ENCODE assay signal across 17 cellular contexts in the genomic region with DNA sequence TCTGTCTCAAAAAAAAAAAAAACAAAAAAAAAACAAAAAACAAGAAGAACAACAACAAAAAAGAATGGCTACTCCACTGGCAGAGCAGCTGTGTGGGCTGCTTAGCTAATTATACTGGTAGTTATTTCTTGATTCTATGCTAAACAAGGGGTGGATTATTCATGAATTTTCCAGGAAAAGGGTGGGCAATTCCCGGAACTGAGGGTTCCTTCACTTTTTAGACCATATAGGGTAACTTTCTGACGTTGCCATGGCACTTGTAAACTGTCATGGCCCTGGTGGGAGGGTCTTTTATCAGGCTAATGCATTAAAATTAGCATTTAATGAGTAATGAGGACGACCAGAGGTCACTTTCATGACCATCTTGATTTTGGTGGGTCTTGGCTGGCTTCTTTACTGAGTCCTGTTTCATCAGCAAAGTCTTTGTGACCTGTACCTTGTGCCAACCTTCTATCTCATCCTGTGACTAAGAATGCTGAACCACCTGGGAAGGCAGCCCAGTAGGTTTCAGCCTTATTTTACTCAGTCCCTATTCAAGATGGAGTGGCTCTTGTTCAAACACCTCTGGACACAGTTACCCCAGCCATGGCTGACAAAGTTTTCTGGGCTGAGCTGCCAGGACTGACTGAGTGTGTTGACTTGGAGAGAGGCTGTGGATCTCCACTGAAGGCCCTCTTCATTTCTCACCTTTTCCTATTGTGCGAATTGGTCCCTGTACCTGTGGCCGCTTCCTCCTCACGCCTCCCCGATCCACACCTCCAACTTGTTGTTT. TPM values are rescaled to one million over a fixed set of nuclear protein-coding genes. Genes with fewer than 3 reads are reported as not detected.
DNase-seq lines count a peak whose midpoint lies in the region; ATAC-seq and TF ChIP-seq lines count a peak whose summit lies in the region.
"Had no signal": no experiment of that assay in that cellular context is flagged by ENCODE, and none has a peak within 500 bp of the region (broad histone marks: within the 10 kb centered on the region; RNA-seq: fewer than 3 reads in every experiment).

No MANE protein-coding gene starts in this region.

- CTCF ChIA-PET in activated CD4-positive, alpha-beta memory T cell treated with anti-CD3 and anti-CD28 coated beads for 36 hours (lab: Charles Lee), result interaction anchor here (0.6 to 1.6 kb wide), 4 partner anchors 50 to 316 kb away, joined by 3 to 5 read pairs (median 3); no protein-coding TSS in a partner anchor
- CTCF ChIA-PET in activated CD4-positive, alpha-beta memory T cell treated with anti-CD3 and anti-CD28 coated beads, Interleukin-2, amount 10 ng/mL, durations not matched to agents 7 days and 5 days (lab: Charles Lee), result interaction anchor here (0.7 to 2.2 kb wide), 5 partner anchors 10 to 683 kb away, joined by 3 to 11 read pairs (median 5); no protein-coding TSS in a partner anchor

- ATAC-seq in GM21576 (IDR thresholded peaks at IDR 0.05; ENCODE audit: unreplicated experiment) (no peak), HG03025 (IDR thresholded peaks at IDR 0.05; ENCODE audit: low FRiP score, unreplicated experiment) (no peak)

- no peak overlapping the region for H3K4me3 Mint-ChIP-seq in activated CD4-positive, alpha-beta memory T cell treated with anti-CD3 and anti-CD28 coated beads for 36 hours
- H3K4me3 Mint-ChIP-seq in activated CD4-positive, alpha-beta memory T cell treated with anti-CD3 and anti-CD28 coated beads, Interleukin-2, amount 10 ng/mL, durations not matched to agents 7 days and 5 days, result no peak overlapping the region
- H3K4me3 Mint-ChIP-seq in endothelial cell (ENCODE audit: unreplicated experiment) (peak overlapping the region; percentile 27), progenitor cell of endocrine pancreas (ENCODE audit: low read depth) (peak overlapping the region; percentile 41)

- H3K4me1 Mint-ChIP-seq in activated CD4-positive, alpha-beta memory T cell treated with anti-CD3 and anti-CD28 coated beads for 36 hours (ENCODE audit: low read depth), result peaks cover 44% of the 10 kb centered on the region
- peaks cover 37% of the 10 kb centered on the region for H3K4me1 Mint-ChIP-seq in activated CD4-positive, alpha-beta memory T cell treated with anti-CD3 and anti-CD28 coated beads, Interleukin-2, amount 10 ng/mL, durations not matched to agents 7 days and 5 days
- H3K4me1 Mint-ChIP-seq in endothelial cell (ENCODE audit: unreplicated experiment) (peaks cover 19% of the 10 kb centered on the region), progenitor cell of endocrine pancreas (ENCODE audit: low read depth) (peaks cover 17% of the 10 kb centered on the region)

- H3K27me3 Mint-ChIP-seq in activated CD4-positive, alpha-beta memory T cell treated with anti-CD3 and anti-CD28 coated beads for 36 hours, result no peaks in the 10 kb centered on the region
- H3K27me3 Mint-ChIP-seq in activated CD4-positive, alpha-beta memory T cell treated with anti-CD3 and anti-CD28 coated beads, Interleukin-2, amount 10 ng/mL, durations not matched to agents 7 days and 5 days, result no peaks in the 10 kb centered on the region
- H3K27me3 Mint-ChIP-seq in endothelial cell (ENCODE audit: unreplicated experiment) (peaks cover 17% of the 10 kb centered on the region), progenitor cell of endocrine pancreas (peaks cover 8% of the 10 kb centered on the region)

- intact Hi-C loops in activated CD4-positive, alpha-beta memory T cell treated with anti-CD3 and anti-CD28 coated beads for 36 hours (cut with micrococcal nuclease), result loop anchor here (2.0 to 5.0 kb wide), 5 partner anchors 37 to 636 kb away; partner anchors contain the start of gene SLAIN2

- POLR2A ChIA-PET in activated CD4-positive, alpha-beta memory T cell treated with anti-CD3 and anti-CD28 coated beads for 36 hours (lab: Charles Lee), result interaction anchor here (1.6 kb wide), 1 partner anchor 24 kb away, joined by 3 read pairs; no protein-coding TSS in a partner anchor
- POLR2A ChIA-PET in activated CD4-positive, alpha-beta memory T cell treated with anti-CD3 and anti-CD28 coated beads, Interleukin-2, amount 10 ng/mL, durations not matched to agents 7 days and 5 days (lab: Charles Lee), result no interaction called here

- peak overlapping the region; percentile 33 for H3K27ac Mint-ChIP-seq in activated CD4-positive, alpha-beta memory T cell treated with anti-CD3 and anti-CD28 coated beads for 36 hours
- H3K27ac Mint-ChIP-seq in activated CD4-positive, alpha-beta memory T cell treated with anti-CD3 and anti-CD28 coated beads, Interleukin-2, amount 10 ng/mL, durations not matched to agents 7 days and 5 days, result no peak overlapping the region
- H3K27ac Mint-ChIP-seq in endothelial cell (ENCODE audit: unreplicated experiment), result no peak overlapping the region
- no peak overlapping the region for H3K27ac Mint-ChIP-seq in progenitor cell of endocrine pancreas

- no peaks in the 10 kb centered on the region for H3K9me3 Mint-ChIP-seq in activated CD4-positive, alpha-beta memory T cell treated with anti-CD3 and anti-CD28 coated beads for 36 hours
- H3K9me3 Mint-ChIP-seq in activated CD4-positive, alpha-beta memory T cell treated with anti-CD3 and anti-CD28 coated beads, Interleukin-2, amount 10 ng/mL, durations not matched to agents 7 days and 5 days, result no peaks in the 10 kb centered on the region
- H3K9me3 Mint-ChIP-seq in endothelial cell (ENCODE audit: unreplicated experiment), result peaks cover 4% of the 10 kb centered on the region
- no peaks in the 10 kb centered on the region for H3K9me3 Mint-ChIP-seq in progenitor cell of endocrine pancreas (ENCODE audit: low read depth)
- H3K9me3 Mint-ChIP-seq: endodermal cell had no signal

- TF ChIP-seq CTCF in endothelial cell (IDR thresholded peaks at IDR 0.05; ENCODE audit: unreplicated experiment) (no peak), progenitor cell of endocrine pancreas (IDR thresholded peaks at IDR 0.05; ENCODE audit: unreplicated experiment) (no peak)

- H3K36me3 Mint-ChIP-seq in activated CD4-positive, alpha-beta memory T cell treated with anti-CD3 and anti-CD28 coated beads for 36 hours, result peaks cover 6% of the 10 kb centered on the region
- H3K36me3 Mint-ChIP-seq in activated CD4-positive, alpha-beta memory T cell treated with anti-CD3 and anti-CD28 coated beads, Interleukin-2, amount 10 ng/mL, durations not matched to agents 7 days and 5 days (ENCODE audit: low read depth), result peaks cover 17% of the 10 kb centered on the region
- H3K36me3 Mint-ChIP-seq in endothelial cell (ENCODE audit: low read depth, unreplicated experiment), result peaks cover 15% of the 10 kb centered on the region
- peaks cover 3% of the 10 kb centered on the region for H3K36me3 Mint-ChIP-seq in progenitor cell of endocrine pancreas (ENCODE audit: insufficient read depth)

- DNase-seq in activated CD4-positive, alpha-beta memory T cell treated with anti-CD3 and anti-CD28 coated beads for 36 hours, result no peak
- DNase-seq in activated CD4-positive, alpha-beta memory T cell treated with anti-CD3 and anti-CD28 coated beads, Interleukin-2, amount 10 ng/mL, durations not matched to agents 7 days and 5 days, result no peak
- DNase-seq in OCI-M1 (lab: John Stamatoyannopoulos, UW) (peak; percentile 31), endothelial cell (ENCODE audit: low spot score) (no peak), progenitor cell of endocrine pancreas (ENCODE audit: low spot score, unreplicated experiment) (no peak), NCI-H2171 (lab: John Stamatoyannopoulos, UW) (no peak)
- DNase-seq: amygdala, C1 segment of cervical spinal cord, endodermal cell, heart right ventricle, NCI-H1436, Peyer's patch, SK-N-SH, spleen, upper lobe of left lung had no signal

RNA-seq across cellular contexts. Expression of gene OCIAD2, which starts 1.3 kb away (rescaled TPM):
- 10 to 100 TPM; 54.2 to 71.6 TPM for total RNA-seq in activated CD4-positive, alpha-beta memory T cell treated with anti-CD3 and anti-CD28 coated beads for 36 hours
- 10 to 100 TPM; 89.1 to 94.5 TPM for total RNA-seq in activated CD4-positive, alpha-beta memory T cell treated with anti-CD3 and anti-CD28 coated beads, Interleukin-2, amount 10 ng/mL, durations not matched to agents 7 days and 5 days
- 50.0 TPM for total RNA-seq in endothelial cell (ENCODE audit: unreplicated experiment)
- total RNA-seq in progenitor cell of endocrine pancreas, result 84.3 and 108 TPM in 2 replicates

Comparison
In these comparisons a context has a peak if more than half of its experiments do, and no peak if none do; other contexts are left out.
1. H3K4me3 Mint-ChIP-seq: peak in endothelial cell (single experiment) and progenitor cell of endocrine pancreas (single experiment); none in activated CD4-positive, alpha-beta memory T cell treated with anti-CD3 and anti-CD28 coated beads for 36 hours (single experiment) and activated CD4-positive, alpha-beta memory T cell treated with anti-CD3 and anti-CD28 coated beads, Interleukin-2, amount 10 ng/mL, durations not matched to agents 7 days and 5 days (single experiment).